Comparison of ENCODE assay signal across 10 cellular contexts in genomic region chr1:2557146-2558029, GRCh38. TPM values are rescaled to one million over a fixed set of nuclear protein-coding genes. Genes with fewer than 3 reads are reported as not detected.
DNase-seq lines count a peak whose midpoint lies in the region; ATAC-seq and TF ChIP-seq lines count a peak whose summit lies in the region.
"Had no signal": no experiment of that assay in that cellular context is flagged by ENCODE, and none has a peak within 500 bp of the region (broad histone marks: within the 10 kb centered on the region; RNA-seq: fewer than 3 reads in every experiment).

No MANE protein-coding gene starts in this region.

- no peaks in the 10 kb centered on the region for H3K9me1 ChIP-seq in IMR-90 (ENCODE audit: insufficient read depth, low read length)

- H2BK120ac ChIP-seq in IMR-90 (ENCODE audit: low read depth, low read length) = no peak overlapping the region

- H4K91ac ChIP-seq in IMR-90 (ENCODE audit: insufficient read depth, low read depth, low read length) = no peak overlapping the region

- H2AK9ac ChIP-seq in IMR-90 (replicated peaks; ENCODE audit: low read depth, low read length, poor library complexity) = no peak overlapping the region

- H3K4me2 ChIP-seq in BLaER1 (peak overlapping the region; percentile 99), IMR-90 (ENCODE audit: low read depth, low read length) (no peak overlapping the region; the same call in 1 of the 2 replicates)

- H3K4me3 ChIP-seq in BLaER1 = peak overlapping the region; percentile 66
- H3K4me3 ChIP-seq in IMR-90 (ENCODE audit: insufficient read depth, low read depth, low read length) = no peak overlapping the region

- peak overlapping the region; percentile 51 for H2AFZ ChIP-seq in IMR-90 (replicated peaks; ENCODE audit: low read length, poor library complexity)

- CTCF ChIA-PET in IMR-90 (lab: Yijun Ruan, JAX) = interaction anchor here (0.6 kb wide), 1 partner anchor 413 kb away, joined by 4 read pairs; no protein-coding TSS in a partner anchor

- H2BK15ac ChIP-seq in IMR-90 (ENCODE audit: low read depth, low read length) = no peak overlapping the region

- ATAC-seq in IMR-90 (ENCODE audit: low read depth) = no peak
- ATAC-seq in HG03571 (IDR thresholded peaks at IDR 0.05; ENCODE audit: unreplicated experiment) = no peak
- ATAC-seq in HG03432 (IDR thresholded peaks at IDR 0.05; ENCODE audit: unreplicated experiment) = no peak

- H3K79me1 ChIP-seq in IMR-90 (ENCODE audit: low read depth in 1 of 2, low read length in 2 of 2) = no peaks in the 10 kb centered on the region

- H3K27me3 Mint-ChIP-seq in neural crest cell (ENCODE audit: low read depth) = no peaks in the 10 kb centered on the region

- no peak overlapping the region for H2BK5ac ChIP-seq in IMR-90 (ENCODE audit: low read depth, low read length, poor library complexity, severe bottlenecking)

- no peak overlapping the region for H3K23ac ChIP-seq in IMR-90 (ENCODE audit: low read depth, low read length)

- no peak overlapping the region for H2BK20ac ChIP-seq in IMR-90 (ENCODE audit: low read depth, low read length)

- H3K4me3 Mint-ChIP-seq in neural crest cell = no peak overlapping the region

- dilution Hi-C loops in IMR-90 (cut with HindIII; ENCODE audit: low sequenced_read_pairs, unreplicated experiment) = no loop called here

- TF ChIP-seq POLR2A in IMR-90 (IDR thresholded peaks at IDR 0.05; ENCODE audit: low read depth, low read length) = no peak

- H3K36me3 Mint-ChIP-seq in neural crest cell (ENCODE audit: low read depth) = no peaks in the 10 kb centered on the region

- H3K14ac ChIP-seq in IMR-90 (replicated peaks; ENCODE audit: low read depth, low read length) = no peak overlapping the region

- in situ Hi-C loops in IMR-90 (cut with MboI; ENCODE audit: low sequenced_read_pairs) = no loop called here

- peak overlapping the region; percentile 85 for H3K9ac ChIP-seq in BLaER1
- H3K9ac ChIP-seq in IMR-90 (ENCODE audit: low read depth, low read length) = no peak overlapping the region

- H3K9me3 Mint-ChIP-seq in neural crest cell = no peaks in the 10 kb centered on the region

- no peak overlapping the region for H4K8ac ChIP-seq in IMR-90 (ENCODE audit: low read depth in 2 of 2, low read length in 2 of 2)

- H3K36me3 ChIP-seq in BLaER1 (no peaks in the 10 kb centered on the region), IMR-90 (ENCODE audit: control insufficient read depth, insufficient read depth, low read length) (no peaks in the 10 kb centered on the region)

- H3K27ac ChIP-seq in BLaER1 (peak overlapping the region; percentile 92), IMR-90 (ENCODE audit: insufficient read depth, low read length) (no peak overlapping the region)

- H3K56ac ChIP-seq in IMR-90 (ENCODE audit: extremely low read depth, insufficient read depth, low read length) = no peak overlapping the region

- DNase-seq in IMR-90 = no peak
- peak; percentile 10 to 35 for DNase-seq in dermis microvascular lymphatic vessel endothelial cell (ENCODE audit: low read depth in 2 of 2)
- DNase-seq in neural crest cell (ENCODE audit: low read depth, low spot score) = no peak
- no peak for DNase-seq in NOMO-1 treated with dmso at 0.1 percent for 144 hours (lab: John Stamatoyannopoulos, UW; ENCODE audit: unreplicated experiment)
- DNase-seq in A172 (ENCODE audit: low spot score) = no peak
- DNase-seq: amniotic stem cell had no signal

- no peak overlapping the region for H3K4ac ChIP-seq in IMR-90 (ENCODE audit: low read depth, low read length)

- H3K4me1 Mint-ChIP-seq in neural crest cell = peaks cover 4% of the 10 kb centered on the region

- H3K9me3 ChIP-seq in BLaER1 (no peaks in the 10 kb centered on the region), IMR-90 (ENCODE audit: control insufficient read depth, insufficient read depth, low read length) (no peaks in the 10 kb centered on the region)

- no peak for TF ChIP-seq CTCF in IMR-90 (conservative IDR thresholded peaks at IDR 0.05; ENCODE audit: low read depth, low read length)
- TF ChIP-seq CTCF in neural crest cell (conservative IDR thresholded peaks at IDR 0.05) = no peak

- intact Hi-C loops in IMR-90 (cut with micrococcal nuclease) = no loop called here

- POLR2A ChIA-PET in IMR-90 (lab: Charles Lee; ENCODE audit: unreplicated experiment) = no interaction called here

- no peaks in the 10 kb centered on the region for H4K20me1 ChIP-seq in BLaER1
- no peaks in the 10 kb centered on the region for H4K20me1 ChIP-seq in IMR-90 (ENCODE audit: insufficient read depth, low read length)

- H3K18ac ChIP-seq in IMR-90 (ENCODE audit: low read depth, low read length) = no peak overlapping the region

- no peaks in the 10 kb centered on the region for H3K27me3 ChIP-seq in BLaER1
- no peaks in the 10 kb centered on the region; the same call in 1 of the 2 replicates for H3K27me3 ChIP-seq in IMR-90 (ENCODE audit: control insufficient read depth, insufficient read depth, low read length)

- WGBS in IMR-90 (ENCODE audit: extremely low coverage in 2 of 2, insufficient read length in 1 of 2), 2 experiments = 74% methylated on average over 10 of the region's 21 CpGs; no CpG with 5 or more reads in 1 of the 2 experiments

- no peak for TF ChIP-seq RAD21 in IMR-90 (IDR thresholded peaks at IDR 0.05; ENCODE audit: low read length)

- H2AK5ac ChIP-seq in IMR-90 (ENCODE audit: low read depth, low read length) = no peak overlapping the region

- BruUV-seq in IMR-90 (replicated peaks; lab: Mats Ljungman, UMichigan) = no TSS peak

- H3K27ac Mint-ChIP-seq in neural crest cell (ENCODE audit: unreplicated experiment) = peak overlapping the region; percentile 35

- H4K5ac ChIP-seq in IMR-90 (ENCODE audit: low read depth, low read length) = no peak overlapping the region

- peaks cover 89% of the 10 kb centered on the region for H3K4me1 ChIP-seq in BLaER1
- no peaks in the 10 kb centered on the region for H3K4me1 ChIP-seq in IMR-90 (ENCODE audit: control insufficient read depth, insufficient read depth, low read length)

TF ChIP-seq in IMR-90, 13 proteins besides CTCF, POLR2A, EP300 and RAD21 (continues in another document):
- TF ChIP-seq MAZ (IDR thresholded peaks at IDR 0.05; ENCODE audit: borderline replicate concordance, low read depth, low read length) (no peak), BHLHE40 (IDR thresholded peaks at IDR 0.05; ENCODE audit: low read depth, low read length) (no peak), MAFK (IDR thresholded peaks at IDR 0.05; ENCODE audit: low read depth, low read length) (no peak), FOS (IDR thresholded peaks at IDR 0.05; ENCODE audit: low read depth, low read length) (no peak), ELK1 (IDR thresholded peaks at IDR 0.05; ENCODE audit: borderline replicate concordance, low read depth, low read length) (no peak), CEBPB (IDR thresholded peaks at IDR 0.05; ENCODE audit: low read depth, low read length) (no peak), USF2 (IDR thresholded peaks at IDR 0.05; ENCODE audit: low read depth, low read length) (no peak), MXI1 (IDR thresholded peaks at IDR 0.05; ENCODE audit: borderline replicate concordance, low read depth, low read length) (no peak), SMC3 (IDR thresholded peaks at IDR 0.05; ENCODE audit: low read depth, low read length) (no peak), RFX5 (IDR thresholded peaks at IDR 0.05; ENCODE audit: low read depth, low read length) (no peak)

RNA-seq across cellular contexts. Expression of gene TNFRSF14, which starts 1.2 kb away (rescaled TPM):
- total RNA-seq in IMR-90 (2012; rRNA removed) (1.3 and 1.7 TPM in 2 replicates), dermis microvascular lymphatic vessel endothelial cell (66.8 and 150 TPM in 2 replicates), neural crest cell (0.61 TPM in 2 replicates)
- 4.2 and 4.6 TPM in 2 replicates for polyA plus RNA-seq in IMR-90 (2012; rRNA removed)
- 3.1 and 5.7 TPM in 2 replicates for polyA plus RNA-seq in IMR-90 (2012; cell fraction: cytosol; rRNA removed)
- 32.3 and 65.2 TPM in 2 replicates for polyA plus RNA-seq in IMR-90 (2012; cell fraction: nucleus; rRNA removed; ENCODE audit: low replicate concordance)
- 0.05 and 0.10 TPM in 2 replicates for total RNA-seq in A172 (2014; rRNA removed; shearing (Covaris generic))

RNA-seq across cellular contexts. Expression of gene HES5, which starts 27.3 kb away (rescaled TPM):
- not detected in 2 replicates for total RNA-seq in IMR-90 (2012; rRNA removed)
- polyA plus RNA-seq in IMR-90 (2012; rRNA removed) = not detected in 2 replicates
- 0.08 TPM in 1 of 2 replicates, not detected in the other for polyA plus RNA-seq in IMR-90 (2012; cell fraction: cytosol; rRNA removed)
- polyA plus RNA-seq in IMR-90 (2012; cell fraction: nucleus; rRNA removed; ENCODE audit: low replicate concordance) = 0.22 and 0.33 TPM in 2 replicates
- 0.13 TPM in 2 replicates for total RNA-seq in dermis microvascular lymphatic vessel endothelial cell
- total RNA-seq in neural crest cell = 90.9 and 92.2 TPM in 2 replicates
- not detected in 2 replicates for total RNA-seq in A172 (2014; rRNA removed; shearing (Covaris generic))
- total RNA-seq: lung microvascular endothelial cell had no signal

RNA-seq across cellular contexts. Expression of gene PRXL2B, which starts 29.2 kb away (rescaled TPM):
- total RNA-seq in IMR-90 (2012; rRNA removed) = 8.1 and 10.9 TPM in 2 replicates
- polyA plus RNA-seq in IMR-90 (2012; rRNA removed) = 22.3 and 23.0 TPM in 2 replicates
- polyA plus RNA-seq in IMR-90 (2012; cell fraction: cytosol; rRNA removed) = 23.1 and 35.9 TPM in 2 replicates
- 23.6 and 41.8 TPM in 2 replicates for polyA plus RNA-seq in IMR-90 (2012; cell fraction: nucleus; rRNA removed; ENCODE audit: low replicate concordance)
- total RNA-seq in dermis microvascular lymphatic vessel endothelial cell = 55.7 and 107 TPM in 2 replicates
- total RNA-seq in neural crest cell = 51.3 and 58.9 TPM in 2 replicates
- 23.1 and 27.9 TPM in 2 replicates for total RNA-seq in A172 (2014; rRNA removed; shearing (Covaris generic))

RNA-seq across cellular contexts. Expression of gene PANK4, which starts 31.0 kb away (rescaled TPM):
- total RNA-seq in IMR-90 (2012; rRNA removed) = 14.0 and 15.3 TPM in 2 replicates
- 18.5 and 23.3 TPM in 2 replicates for polyA plus RNA-seq in IMR-90 (2012; rRNA removed)
- 18.5 and 21.4 TPM in 2 replicates for polyA plus RNA-seq in IMR-90 (2012; cell fraction: cytosol; rRNA removed)
- polyA plus RNA-seq in IMR-90 (2012; cell fraction: nucleus; rRNA removed; ENCODE audit: low replicate concordance) = 113 and 229 TPM in 2 replicates
- total RNA-seq in dermis microvascular lymphatic vessel endothelial cell = 18.6 and 25.9 TPM in 2 replicates
- total RNA-seq in neural crest cell = 62.5 and 65.5 TPM in 2 replicates
- 6.5 and 7.7 TPM in 2 replicates for total RNA-seq in A172 (2014; rRNA removed; shearing (Covaris generic))

Comparison
In these comparisons a context has a peak if more than half of its experiments do, and no peak if none do; other contexts are left out.
1. DNase-seq: peak in dermis microvascular lymphatic vessel endothelial cell (2 of 2); none in IMR-90 (single experiment), neural crest cell (single experiment), NOMO-1 treated with dmso at 0.1 percent for 144 hours (single experiment) and A172 (single experiment).
2. RNA of gene TNFRSF14, which starts 1.2 kb away (total RNA-seq): 66.8 to 150 TPM in dermis microvascular lymphatic vessel endothelial cell; 1.3 to 1.7 TPM in IMR-90, 0.61 TPM in neural crest cell and 0.05 to 0.10 TPM in A172; every median in the first group is over 10 times any median in the second.
3. RNA of gene HES5, which starts 27.3 kb away (total RNA-seq): 90.9 to 92.2 TPM in neural crest cell; 0.13 TPM in dermis microvascular lymphatic vessel endothelial cell, not detected in IMR-90 and not detected in A172; every median in the first group is over 10 times any median in the second.